In the genomic region with DNA sequence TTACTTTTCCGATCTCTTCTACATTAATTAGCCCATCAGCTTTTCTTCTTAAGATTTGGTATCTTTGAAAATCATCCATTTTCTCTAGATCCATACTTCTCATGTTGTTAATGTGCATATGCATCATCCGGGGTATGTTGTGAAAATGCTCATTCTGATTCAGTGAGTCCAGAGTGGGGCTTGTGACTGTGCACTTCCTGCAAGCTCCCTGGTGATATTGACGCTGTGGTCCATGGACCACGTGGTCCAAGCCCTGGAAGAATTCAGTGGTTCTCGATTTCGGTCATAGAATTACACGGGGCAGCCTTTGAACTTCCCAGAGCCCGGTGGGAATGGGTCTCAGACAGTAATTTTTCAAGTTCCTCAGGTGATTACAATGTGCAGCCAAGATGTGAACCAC, we compare ENCODE assay signal across 20 cellular contexts.
DNase-seq lines count a peak whose midpoint lies in the region; ATAC-seq, FAIRE-seq and TF ChIP-seq lines count a peak whose summit lies in the region.
"Had no signal": no experiment of that assay in that cellular context is flagged by ENCODE, and none has a peak within 500 bp of the region (broad histone marks: within the 10 kb centered on the region; RNA-seq: fewer than 3 reads in every experiment).

No MANE protein-coding gene starts in this region.

- no peak overlapping the region for H3K4me2 ChIP-seq in K562 (ENCODE audit: insufficient read depth, low read length)

- TF ChIP-seq CTCF in CD8-positive, alpha-beta T cell (IDR thresholded peaks at IDR 0.05): no peak
- TF ChIP-seq CTCF in K562 (IDR thresholded peaks at IDR 0.05 in 2 of 3, conservative IDR thresholded peaks at IDR 0.05 in 1 of 3; ENCODE audit: insufficient read depth in 2 of 3, low read depth in 1 of 3, low read length in 3 of 3) (no peak), lower leg skin (IDR thresholded peaks at IDR 0.05) (no peak)

- H3K27ac ChIP-seq in CD8-positive, alpha-beta T cell (ENCODE audit: low read depth, low read length): no peak overlapping the region
- no peak overlapping the region for H3K27ac ChIP-seq in K562 (ENCODE audit: extremely low read depth, low read depth, low read length)
- H3K27ac ChIP-seq: C4-2B, HL-60 had no signal

- H3K9me1 ChIP-seq in K562 (ENCODE audit: control insufficient read depth, insufficient read depth, low read length): no peaks in the 10 kb centered on the region

- intact Hi-C loops in CD8-positive, alpha-beta T cell (cut with DNase I, micrococcal nuclease): loop anchor here in 1 of 2 experiments (10.0 kb wide), 1 partner anchor 135 kb away; no protein-coding TSS in a partner anchor
- intact Hi-C loops in K562 (cut with micrococcal nuclease) (no loop called here), lower leg skin (cut with DNase I; ENCODE audit: low total_unique reads) (no loop called here)

- no peak for ATAC-seq in CD8-positive, alpha-beta T cell
- ATAC-seq in HG02852 (IDR thresholded peaks at IDR 0.05; ENCODE audit: unreplicated experiment): peak; percentile 51
- ATAC-seq in K562: peak; percentile 58
- ATAC-seq: GM12878 had no signal

- no peaks in the 10 kb centered on the region for H3K9me3 Mint-ChIP-seq in CD8-positive, alpha-beta T cell
- H3K9me3 Mint-ChIP-seq: CD4-positive, alpha-beta memory T cell; HFFc6 had no signal

- no peak for FAIRE-seq in K562 (lab: Jason Lieb, UNC)
- FAIRE-seq: A204.1, D721Med, GM12878, GM18507 had no signal

- POLR2A ChIA-PET in CD8-positive, alpha-beta T cell (lab: Charles Lee): no interaction called here
- POLR2A ChIA-PET in K562 (lab: Yijun Ruan, JAX): no interaction called here

- no peak for DNase-seq in CD8-positive, alpha-beta T cell
- DNase-seq in RPMI7951 (ENCODE audit: low read depth) (peak; percentile 3), K562 (ENCODE audit: extremely low read depth in 1 of 4, low spot score in 3 of 4) (no peak), lower leg skin (ENCODE audit: low spot score in 2 of 2) (no peak), NCI-H510A (lab: John Stamatoyannopoulos, UW) (no peak)
- DNase-seq in effector CD4-positive, alpha-beta T cell: no peak
- DNase-seq: BE2C; CD4-positive, alpha-beta memory T cell; COR-L47; DMS153; HCEC 1CT; HFFc6; IMR-90 had no signal

- H3K36me3 Mint-ChIP-seq in CD8-positive, alpha-beta T cell: peaks cover 8% of the 10 kb centered on the region

- H3K27ac Mint-ChIP-seq in CD8-positive, alpha-beta T cell: peak overlapping the region; percentile 28
- H3K27ac Mint-ChIP-seq: CD4-positive, alpha-beta memory T cell; HFFc6 had no signal

- no peak for TF ChIP-seq RAD21 in K562 (CRISPR knock-in tag; conservative IDR thresholded peaks at IDR 0.05 in 1 of 2, IDR thresholded peaks at IDR 0.05 in 1 of 2)

- no peaks in the 10 kb centered on the region for H3K4me1 ChIP-seq in CD8-positive, alpha-beta T cell (ENCODE audit: insufficient read depth, low read length)
- H3K4me1 ChIP-seq in K562 (replicated peaks in 1 of 2; ENCODE audit: control insufficient read depth in 2 of 2, insufficient read depth in 2 of 2, low read length in 2 of 2): no peaks in the 10 kb centered on the region
- H3K4me1 ChIP-seq: BE2C had no signal

- in situ Hi-C loops in K562 (cut with MboI): no loop called here

- no peak overlapping the region for H2AFZ ChIP-seq in K562 (ENCODE audit: low read depth, low read length)

- WGBS in K562 (ENCODE audit: insufficient coverage, low coverage, missing lambda C conversion rate): 57% methylated on average over 8 of the region's 8 CpGs
- WGBS in lower leg skin, 2 donors: 79 to 90% methylated on average over 8 of the region's 8 CpGs

- H4K20me1 ChIP-seq in K562 (replicated peaks; ENCODE audit: control insufficient read depth, insufficient read depth, low read length): no peaks in the 10 kb centered on the region; the same call in 1 of the 2 replicates

- H3K9ac ChIP-seq in K562 (ENCODE audit: insufficient read depth in 1 of 2, low read depth in 2 of 2, low read length in 2 of 2): no peak overlapping the region

- no peaks in the 10 kb centered on the region for H3K9me3 ChIP-seq in CD8-positive, alpha-beta T cell (ENCODE audit: low read length)
- H3K9me3 ChIP-seq in K562 (replicated peaks; ENCODE audit: control insufficient read depth, insufficient read depth, low read depth, low read length): no peaks in the 10 kb centered on the region
- H3K9me3 ChIP-seq: BE2C had no signal

- TF ChIP-seq EP300 in K562 (IDR thresholded peaks at IDR 0.05; ENCODE audit: low read length): no peak

- TF ChIP-seq POLR2A in K562 (conservative IDR thresholded peaks at IDR 0.05): no peak
- TF ChIP-seq POLR2A in lower leg skin (IDR thresholded peaks at IDR 0.05): no peak

- H3K27me3 ChIP-seq in CD8-positive, alpha-beta T cell (ENCODE audit: insufficient read depth, low read length): no peaks in the 10 kb centered on the region
- H3K27me3 ChIP-seq in K562 (ENCODE audit: control insufficient read depth in 2 of 2, insufficient read depth in 2 of 2, low read length in 2 of 2): no peaks in the 10 kb centered on the region
- H3K27me3 ChIP-seq: BE2C had no signal

- peaks cover 11% of the 10 kb centered on the region for H3K4me1 Mint-ChIP-seq in CD8-positive, alpha-beta T cell (ENCODE audit: low read depth)

- no peak overlapping the region for H3K4me3 ChIP-seq in CD8-positive, alpha-beta T cell (ENCODE audit: low read depth, low read length)
- H3K4me3 ChIP-seq in K562 (no peak overlapping the region), lower leg skin (ENCODE audit: low read depth, poor library complexity, severe bottlenecking) (no peak overlapping the region)
- H3K4me3 ChIP-seq: GM12878 had no signal

- BruUV-seq in K562 (replicated peaks; lab: Mats Ljungman, UMichigan): no TSS peak

- CTCF ChIA-PET in CD8-positive, alpha-beta T cell (lab: Charles Lee): no interaction called here
- CTCF ChIA-PET in K562 (lab: Yijun Ruan, JAX; ENCODE audit: low intra/inter-chr PET ratio): no interaction called here

- no peaks in the 10 kb centered on the region for H3K79me2 ChIP-seq in K562 (ENCODE audit: control insufficient read depth, insufficient read depth, low read length)

- H3K36me3 ChIP-seq in CD8-positive, alpha-beta T cell (ENCODE audit: insufficient read depth, low read length): no peaks in the 10 kb centered on the region
- H3K36me3 ChIP-seq in K562 (ENCODE audit: control insufficient read depth, insufficient read depth, low read length): no peaks in the 10 kb centered on the region
- H3K36me3 ChIP-seq: BE2C had no signal

- no peaks in the 10 kb centered on the region for H3K27me3 Mint-ChIP-seq in CD8-positive, alpha-beta T cell (ENCODE audit: low read depth)
- H3K27me3 Mint-ChIP-seq: CD4-positive, alpha-beta memory T cell had no signal

- H3K4me3 Mint-ChIP-seq in CD8-positive, alpha-beta T cell: no peak overlapping the region
- H3K4me3 Mint-ChIP-seq: CD4-positive, alpha-beta memory T cell; HFFc6 had no signal

TF ChIP-seq in K562, 482 proteins besides CTCF, POLR2A, EP300 and RAD21:
- TF ChIP-seq, protein P1, sequence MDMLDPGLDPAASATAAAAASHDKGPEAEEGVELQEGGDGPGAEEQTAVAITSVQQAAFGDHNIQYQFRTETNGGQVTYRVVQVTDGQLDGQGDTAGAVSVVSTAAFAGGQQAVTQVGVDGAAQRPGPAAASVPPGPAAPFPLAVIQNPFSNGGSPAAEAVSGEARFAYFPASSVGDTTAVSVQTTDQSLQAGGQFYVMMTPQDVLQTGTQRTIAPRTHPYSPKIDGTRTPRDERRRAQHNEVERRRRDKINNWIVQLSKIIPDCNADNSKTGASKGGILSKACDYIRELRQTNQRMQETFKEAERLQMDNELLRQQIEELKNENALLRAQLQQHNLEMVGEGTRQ (CRISPR knock-in tag; IDR thresholded peaks at IDR 0.05): peak; percentile 21; the same call in 1 of the 2 replicates
- TF ChIP-seq TEAD2 (tag; IDR thresholded peaks at IDR 0.05): no peak
